ENCODE assay signal across 8 cellular contexts in genomic region chr5:122968056-122968455, GRCh38.
DNase-seq lines count a peak whose midpoint lies in the region; ATAC-seq and TF ChIP-seq lines count a peak whose summit lies in the region.
"Not testable (repeated sequence)": the region's sequence is repeated elsewhere in the genome, so short reads cannot be mapped to it uniquely, and the experiment has no call there.

No MANE protein-coding gene starts in this region.

- DNase-seq in Caki2 (ENCODE audit: low read depth) = peak; percentile 2
- DNase-seq in kidney tubule cell (ENCODE audit: low spot score) = peak; percentile 62

- peak; percentile 15 for ATAC-seq in GM18909 (IDR thresholded peaks at IDR 0.05; ENCODE audit: poor library complexity, unreplicated experiment)
- peak; percentile 12 for ATAC-seq in GM19328 (IDR thresholded peaks at IDR 0.05; ENCODE audit: unreplicated experiment)
- ATAC-seq in GM19455 (IDR thresholded peaks at IDR 0.05; ENCODE audit: unreplicated experiment) = peak; percentile 30
- peak; percentile 18 for ATAC-seq in HG02759 (IDR thresholded peaks at IDR 0.05; ENCODE audit: unreplicated experiment)
- peak; percentile 11 for ATAC-seq in HG03064 (IDR thresholded peaks at IDR 0.05; ENCODE audit: low read depth, unreplicated experiment)

- H3K9ac ChIP-seq in KMS-11 = not testable (repeated sequence)

- TF ChIP-seq CTCF in KMS-11 (conservative IDR thresholded peaks at IDR 0.05; ENCODE audit: low read depth, low read length) = not testable (repeated sequence)

- not testable (repeated sequence) for H4K20me1 ChIP-seq in KMS-11 (ENCODE audit: insufficient read depth)

- peaks cover 38% of the 10 kb centered on the region for H3K4me1 ChIP-seq in KMS-11 (ENCODE audit: low read depth, poor library complexity, severe bottlenecking)

- H3K36me3 ChIP-seq in KMS-11 (ENCODE audit: insufficient read depth) = not testable (repeated sequence)

- H3K79me2 ChIP-seq in KMS-11 (ENCODE audit: insufficient read depth, low read depth) = not testable (repeated sequence)

- H3K27ac ChIP-seq in KMS-11 = not testable (repeated sequence)

- in situ Hi-C loops in Caki2 (cut with HindIII; ENCODE audit: low pct_unique_long_range_greater_than_20kb, low sequenced_read_pairs) = not testable (repeated sequence)

- H3K27me3 ChIP-seq in KMS-11 (ENCODE audit: insufficient read depth, low read depth) = not testable (repeated sequence)

- H2AFZ ChIP-seq in KMS-11 (ENCODE audit: low read depth) = not testable (repeated sequence)

- peak overlapping the region; percentile 70 for H3K4me2 ChIP-seq in KMS-11

- not testable (repeated sequence) for H3K4me3 ChIP-seq in KMS-11 (IDR thresholded peaks at IDR 0.05; ENCODE audit: insufficient read depth, low read depth, low read length)
